1 cellular context compared by ENCODE assay signal in genomic region chr9:37811906-37812476, GRCh38.
TF ChIP-seq lines count a peak whose summit lies in the region.

No MANE protein-coding gene starts in this region.

TF ChIP-seq in K562, 482 proteins besides CTCF, POLR2A, EP300 and RAD21 (continued from another document):
- TF ChIP-seq MGA (IDR thresholded peaks at IDR 0.05) (no peak), PURB (CRISPR knock-in tag; IDR thresholded peaks at IDR 0.05; ENCODE audit: low read depth) (no peak), NFIX (CRISPR knock-in tag; IDR thresholded peaks at IDR 0.05; ENCODE audit: low read depth) (no peak), RB1 (IDR thresholded peaks at IDR 0.05; ENCODE audit: low read depth) (no peak), ZNF175 (CRISPR knock-in tag; IDR thresholded peaks at IDR 0.05; ENCODE audit: low read depth) (no peak), BMI1 (IDR thresholded peaks at IDR 0.05; ENCODE audit: low read length) (no peak), SIX5 (IDR thresholded peaks at IDR 0.05; ENCODE audit: borderline replicate concordance in 1 of 2, insufficient read depth in 1 of 2, low read depth in 1 of 2, low read length in 2 of 2) (no peak), JUN (IDR thresholded peaks at IDR 0.05; ENCODE audit: borderline replicate concordance, low read depth, low read length) (no peak), JUN (CRISPR knock-in tag; IDR thresholded peaks at IDR 0.05; ENCODE audit: borderline replicate concordance) (no peak), KLF1 (tag; IDR thresholded peaks at IDR 0.05) (no peak), NBN (IDR thresholded peaks at IDR 0.05; ENCODE audit: low read depth) (peak; percentile 57; the same call in 1 of the 2 replicates), HNRNPL (IDR thresholded peaks at IDR 0.05; ENCODE audit: low read depth, low read length) (no peak), ATF3 (IDR thresholded peaks at IDR 0.05) (no peak), ATF3 (CRISPR knock-in tag; conservative IDR thresholded peaks at IDR 0.05) (no peak), FIP1L1 (IDR thresholded peaks at IDR 0.05; ENCODE audit: low read depth, low read length, poor library complexity, severe bottlenecking) (no peak), ZNF316 (IDR thresholded peaks at IDR 0.05) (0 out of 2 replicates have a peak, but pooled peaks have one; percentile 4), STAG1 (CRISPR knock-in tag; IDR thresholded peaks at IDR 0.05; ENCODE audit: borderline replicate concordance) (no peak), TFE3 (CRISPR knock-in tag; IDR thresholded peaks at IDR 0.05) (no peak), HSF4 (CRISPR knock-in tag; IDR thresholded peaks at IDR 0.05; ENCODE audit: borderline replicate concordance) (no peak), RBBP5 (IDR thresholded peaks at IDR 0.05; ENCODE audit: borderline replicate concordance, insufficient read depth, low read length, poor library complexity, severe bottlenecking) (no peak), ZBTB33 (CRISPR knock-in tag; IDR thresholded peaks at IDR 0.05) (0 out of 2 replicates have a peak, but pooled peaks have one; percentile 45), NR2C2 (CRISPR knock-in tag; IDR thresholded peaks at IDR 0.05) (no peak), NR2C2 (tag; IDR thresholded peaks at IDR 0.05) (no peak), ZNF23 (CRISPR knock-in tag; IDR thresholded peaks at IDR 0.05) (no peak), AFF1 (IDR thresholded peaks at IDR 0.05; ENCODE audit: low read depth in 1 of 2, partially characterized antibody in 2 of 2) (no peak), MAFG (tag; conservative IDR thresholded peaks at IDR 0.05) (no peak), ILF3 (IDR thresholded peaks at IDR 0.05; ENCODE audit: borderline replicate concordance) (no peak), ZNF212 (CRISPR knock-in tag; IDR thresholded peaks at IDR 0.05) (no peak), CBX2 (IDR thresholded peaks at IDR 0.05; ENCODE audit: insufficient read depth, low read length, poor library complexity, severe bottlenecking) (no peak)
TF ChIP-seq in K562: peak in this region for 6.
